8 cellular contexts compared by ENCODE assay signal in genomic region chr17:60231234-60231633, GRCh38.
DNase-seq lines count a peak whose midpoint lies in the region; ATAC-seq lines count a peak whose summit lies in the region.

No MANE protein-coding gene starts in this region.

- H3K4me3 ChIP-seq in H7 (ENCODE audit: insufficient read depth, low read depth, low read length), result no peak overlapping the region

- H3K27ac ChIP-seq in temporal lobe (ENCODE audit: low read depth, low read length), result peak overlapping the region; percentile 90

- peaks cover 3% of the 10 kb centered on the region for H3K36me3 ChIP-seq in H7 (replicated peaks; ENCODE audit: control insufficient read depth, insufficient read depth, low read length)

- no peak for ATAC-seq in GM19467 (IDR thresholded peaks at IDR 0.05; ENCODE audit: unreplicated experiment)

- H3K27me3 ChIP-seq in H7 (ENCODE audit: control insufficient read depth, insufficient read depth, low read length), result no peaks in the 10 kb centered on the region

- DNase-seq in AG20443 (ENCODE audit: low spot score) (peak; percentile 43), H7 (peak; percentile 21), RPMI8226 (peak; percentile 5), fibroblast of peridontal ligament (ENCODE audit: extremely low read depth) (peak; percentile 52), T-helper 1 cell (no peak), NCI-H1930 (lab: John Stamatoyannopoulos, UW) (no peak)

Comparison
In these comparisons a context has a peak if more than half of its experiments do, and no peak if none do; other contexts are left out.
1. DNase-seq: peak in AG20443 (single experiment), H7 (single experiment), RPMI8226 (single experiment) and fibroblast of peridontal ligament (single experiment); none in T-helper 1 cell (0 of 5) and NCI-H1930 (0 of 2).